ENCODE assay signal across 12 cellular contexts in the genomic region with DNA sequence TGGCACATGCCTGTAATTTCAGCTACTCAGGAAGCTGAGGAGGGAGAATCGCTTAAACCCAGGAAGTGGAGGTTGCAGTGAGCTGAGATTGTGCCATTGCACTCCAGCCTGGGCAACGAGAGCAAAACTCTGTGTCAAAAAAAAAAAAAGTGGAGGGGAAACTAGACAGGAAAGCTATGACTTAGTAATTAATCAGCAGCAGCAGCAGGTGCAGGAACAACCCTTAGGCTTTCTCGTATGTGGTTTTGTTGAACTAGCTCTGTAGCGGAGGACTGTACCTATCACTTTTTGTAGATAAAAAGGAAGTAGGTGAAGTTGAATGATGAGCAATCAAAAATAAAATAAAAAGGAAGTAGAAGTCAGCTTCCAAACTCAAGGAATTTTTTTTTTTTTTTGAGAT.
DNase-seq lines count a peak whose midpoint lies in the region; ATAC-seq and TF ChIP-seq lines count a peak whose summit lies in the region.
"Had no signal": no experiment of that assay in that cellular context is flagged by ENCODE, and none has a peak within 500 bp of the region (broad histone marks: within the 10 kb centered on the region; RNA-seq: fewer than 3 reads in every experiment).

No MANE protein-coding gene starts in this region.

- ATAC-seq in HG03095 (IDR thresholded peaks at IDR 0.05; ENCODE audit: unreplicated experiment) (peak; percentile 60), T-helper 17 cell (peak; percentile 73), GM21717 (IDR thresholded peaks at IDR 0.05; ENCODE audit: unreplicated experiment) (no peak), HG03342 (IDR thresholded peaks at IDR 0.05; ENCODE audit: unreplicated experiment) (no peak)
- ATAC-seq: right lobe of liver had no signal

- H3K4me3 ChIP-seq in smooth muscle cell = no peak overlapping the region
- H3K4me3 ChIP-seq: right lobe of liver had no signal

- H3K27me3 Mint-ChIP-seq in T-helper 17 cell = no peaks in the 10 kb centered on the region

- H3K27ac Mint-ChIP-seq in T-helper 17 cell = peak overlapping the region; percentile 84

- H3K27ac ChIP-seq in smooth muscle cell (ENCODE audit: low read depth) = no peak overlapping the region
- no peak overlapping the region for H3K27ac ChIP-seq in substantia nigra (ENCODE audit: low read depth, low read length, poor library complexity, severe bottlenecking)
- H3K27ac ChIP-seq: right lobe of liver had no signal

- H3F3A ChIP-seq in smooth muscle cell (ENCODE audit: low read depth) = no peaks in the 10 kb centered on the region

- no peak overlapping the region for H2AFZ ChIP-seq in smooth muscle cell (ENCODE audit: low read depth)

- no peak overlapping the region for H3K4me2 ChIP-seq in smooth muscle cell

- no peak overlapping the region for H3K9ac ChIP-seq in smooth muscle cell (ENCODE audit: low read depth)

- peak overlapping the region; percentile 77 for H3K4me3 Mint-ChIP-seq in T-helper 17 cell

- no peaks in the 10 kb centered on the region for H3K36me3 ChIP-seq in smooth muscle cell (ENCODE audit: low read depth)
- H3K36me3 ChIP-seq: right lobe of liver had no signal

- H3K4me1 Mint-ChIP-seq in T-helper 17 cell = peaks cover 9% of the 10 kb centered on the region

- no peaks in the 10 kb centered on the region for H3K4me1 ChIP-seq in smooth muscle cell (ENCODE audit: low read depth)
- H3K4me1 ChIP-seq: right lobe of liver had no signal

- H4K20me1 ChIP-seq in smooth muscle cell (ENCODE audit: low read depth) = no peaks in the 10 kb centered on the region

- peak; percentile 3 for DNase-seq in DMS53 treated with DMSO at 0.1 percent for 48 hours (lab: John Stamatoyannopoulos, UW; ENCODE audit: unreplicated experiment)
- DNase-seq in T-helper 17 cell = no peak
- DNase-seq in glomerular endothelial cell (ENCODE audit: extremely low read depth, low read depth, low spot score) = peak; percentile 2
- DNase-seq in smooth muscle cell (lab: John Stamatoyannopoulos, UW; ENCODE audit: unreplicated experiment) = no peak
- DNase-seq in substantia nigra (lab: John Stamatoyannopoulos, UW) = no peak
- DNase-seq: amygdala, EL, mesenchymal stem cell had no signal

- 99% methylated on average over 4 of the region's 4 CpGs for WGBS in smooth muscle cell (ENCODE audit: low lambda C conversion rate)

- TF ChIP-seq CTCF in smooth muscle cell (IDR thresholded peaks at IDR 0.05; ENCODE audit: borderline replicate concordance, insufficient read depth, poor library complexity, severe bottlenecking) = no peak

- no peaks in the 10 kb centered on the region for H3K79me2 ChIP-seq in smooth muscle cell (ENCODE audit: low read depth)

- H3K9me3 ChIP-seq in T-helper 17 cell (ENCODE audit: control insufficient read depth, low read length, poor library complexity, severe bottlenecking) (no peaks in the 10 kb centered on the region), smooth muscle cell (replicated peaks; ENCODE audit: low read depth) (no peaks in the 10 kb centered on the region)
- H3K9me3 ChIP-seq: right lobe of liver had no signal

- no peaks in the 10 kb centered on the region for H3K36me3 Mint-ChIP-seq in T-helper 17 cell (ENCODE audit: low read depth)

- no peaks in the 10 kb centered on the region for H3K27me3 ChIP-seq in smooth muscle cell (ENCODE audit: low read depth)
- H3K27me3 ChIP-seq: right lobe of liver had no signal

Comparison
In these comparisons a context has a peak if more than half of its experiments do, and no peak if none do; other contexts are left out.
1. DNase-seq: peak in DMS53 treated with DMSO at 0.1 percent for 48 hours (single experiment) and glomerular endothelial cell (single experiment); none in T-helper 17 cell (0 of 3), smooth muscle cell (single experiment) and substantia nigra (0 of 49).
2. ATAC-seq: peak in HG03095 (single experiment) and T-helper 17 cell (single experiment); none in GM21717 (single experiment) and HG03342 (single experiment).